ENCODE assay signal across 37 cellular contexts in genomic region chr2:128392207-128392606, GRCh38.
"Had no signal": no experiment of that assay in that cellular context is flagged by ENCODE, and none has a peak within 500 bp of the region (broad histone marks: within the 10 kb centered on the region; RNA-seq: fewer than 3 reads in every experiment).

No MANE protein-coding gene starts in this region.

- H3K4me3 ChIP-seq: adrenal gland, ascending aorta, breast epithelium, cardiac muscle cell, coronary artery, dorsolateral prefrontal cortex, gastrocnemius medialis, heart left ventricle had no signal

- DNase-seq: activated B cell treated with CpG ODN at 0.5 μM for 24 hours; activated CD4-positive, alpha-beta T cell treated with anti-CD3 and anti-CD28 coated beads for 48 hours; activated CD4-positive, alpha-beta T cell treated with anti-CD3 and anti-CD28 coated beads, Interleukin-2, amount 50 U/mL, for 1 hour; activated CD4-positive, alpha-beta T cell treated with anti-CD3 and anti-CD28 coated beads, Interleukin-2, amount 50 U/mL, for 48 hours; activated CD8-positive, alpha-beta memory T cell treated with anti-CD3 and anti-CD28 coated beads, Interleukin-2, amount 10 ng/mL, durations not matched to agents 7 days and 5 days; activated CD8-positive, alpha-beta T cell treated with anti-CD3 and anti-CD28 coated beads, Interleukin-2, amount 10 ng/mL, durations not matched to agents 7 days and 5 days; activated naive CD4-positive, alpha-beta T cell treated with anti-CD3 and anti-CD28 coated beads for 36 hours; activated naive CD8-positive, alpha-beta T cell treated with anti-CD3 and anti-CD28 coated beads for 36 hours; activated naive CD8-positive, alpha-beta T cell treated with anti-CD3 and anti-CD28 coated beads, Interleukin-2, amount 50 U/mL, for 24 hours; activated T-cell treated with anti-CD3 and anti-CD28 coated beads, Interleukin-2, amount 50 U/mL, for 1 hour; activated T-cell treated with anti-CD3 and anti-CD28 coated beads, Interleukin-2, amount 50 U/mL, for 48 hours; adrenal gland; amygdala; central memory CD4-positive, alpha-beta T cell; effector memory CD4-positive, alpha-beta T cell; endodermal cell; foreskin keratinocyte; gastrocnemius medialis; glutamatergic neuron; T-cell; T1000; WERI-Rb-1 had no signal

- H3K27me3 Mint-ChIP-seq: activated B cell treated with CpG ODN at 0.5 μM for 24 hours; activated naive CD4-positive, alpha-beta T cell treated with anti-CD3 and anti-CD28 coated beads, Interleukin-2, amount 50 U/mL, for 24 hours; activated naive CD8-positive, alpha-beta T cell treated with anti-CD3 and anti-CD28 coated beads for 36 hours; activated naive CD8-positive, alpha-beta T cell treated with anti-CD3 and anti-CD28 coated beads, Interleukin-2, amount 50 U/mL, for 24 hours; dendritic cell treated with granulocyte-macrophage colony-stimulating factor and Interleukin-4, amounts not matched to agents 40 ng/mL and 50 ng/mL, for 4 days had no signal

- H3K27ac ChIP-seq: adrenal gland, ascending aorta, breast epithelium, cardiac muscle cell, coronary artery, dorsolateral prefrontal cortex, gastrocnemius medialis, heart left ventricle, WERI-Rb-1 had no signal

- H3K9me3 Mint-ChIP-seq: activated B cell treated with CpG ODN at 0.5 μM for 24 hours; activated naive CD4-positive, alpha-beta T cell treated with anti-CD3 and anti-CD28 coated beads for 36 hours; activated naive CD4-positive, alpha-beta T cell treated with anti-CD3 and anti-CD28 coated beads, Interleukin-2, amount 50 U/mL, for 24 hours; activated naive CD8-positive, alpha-beta T cell treated with anti-CD3 and anti-CD28 coated beads for 36 hours; activated naive CD8-positive, alpha-beta T cell treated with anti-CD3 and anti-CD28 coated beads, Interleukin-2, amount 50 U/mL, for 24 hours; activated T-helper 1 cell treated with anti-CD3 and anti-CD28 coated beads, Interleukin-12 subunit alpha, Interleukin-12 subunit beta, Interleukin-2, Interleukin-4 antibody, amounts not matched to agents 30 ng/mL and 10 ng/mL and 1 ng/mL, durations not matched to agents 14 hours and 24 hours and 36 hours; activated T-helper 2 cell treated with anti-CD3 and anti-CD28 coated beads, Interferon-gamma antibody, Interleukin-2, Interleukin-4, amounts not matched to agents 10 μg/mL and 5 μg/mL and 100 μg/mL, durations not matched to agents 14 hours and 24 hours and 36 hours; dendritic cell treated with granulocyte-macrophage colony-stimulating factor and Interleukin-4, amounts not matched to agents 40 ng/mL and 50 ng/mL, for 4 days; endodermal cell; T-cell; T-helper 1 cell treated with Interleukin-12 subunit alpha and Interleukin-12 subunit beta and Interleukin-4 antibody, amounts not matched to agents 30 μg/mL and 1 μg/mL, for 36 hours; T-helper 2 cell treated with Interferon-gamma antibody and Interleukin-4, amounts not matched to agents 5 μg/mL and 100 μg/mL, for 36 hours had no signal

- H3K4me1 ChIP-seq: adrenal gland, breast epithelium, gastrocnemius medialis had no signal

- H3K4me1 Mint-ChIP-seq: activated B cell treated with CpG ODN at 0.5 μM for 24 hours; activated CD8-positive, alpha-beta memory T cell treated with anti-CD3 and anti-CD28 coated beads, Interleukin-2, amount 10 ng/mL, durations not matched to agents 7 days and 5 days; activated naive CD4-positive, alpha-beta T cell treated with anti-CD3 and anti-CD28 coated beads, Interleukin-2, amount 50 U/mL, for 24 hours; activated naive CD8-positive, alpha-beta T cell treated with anti-CD3 and anti-CD28 coated beads for 36 hours; activated naive CD8-positive, alpha-beta T cell treated with anti-CD3 and anti-CD28 coated beads, Interleukin-2, amount 50 U/mL, for 24 hours; T-cell had no signal

- H3K36me3 ChIP-seq: adrenal gland, ascending aorta, breast epithelium, cardiac muscle cell, gastrocnemius medialis, heart left ventricle, WERI-Rb-1 had no signal

- H3K36me3 Mint-ChIP-seq: activated CD8-positive, alpha-beta memory T cell treated with anti-CD3 and anti-CD28 coated beads, Interleukin-2, amount 10 ng/mL, durations not matched to agents 7 days and 5 days; activated naive CD4-positive, alpha-beta T cell treated with anti-CD3 and anti-CD28 coated beads, Interleukin-2, amount 50 U/mL, for 24 hours; activated naive CD8-positive, alpha-beta T cell treated with anti-CD3 and anti-CD28 coated beads for 36 hours; brain; T-cell had no signal

- H3K27ac Mint-ChIP-seq: activated B cell treated with CpG ODN at 0.5 μM for 24 hours; activated CD8-positive, alpha-beta memory T cell treated with anti-CD3 and anti-CD28 coated beads, Interleukin-2, amount 10 ng/mL, durations not matched to agents 7 days and 5 days; activated CD8-positive, alpha-beta T cell treated with anti-CD3 and anti-CD28 coated beads, Interleukin-2, amount 10 ng/mL, durations not matched to agents 7 days and 5 days; activated naive CD4-positive, alpha-beta T cell treated with anti-CD3 and anti-CD28 coated beads for 36 hours; activated naive CD4-positive, alpha-beta T cell treated with anti-CD3 and anti-CD28 coated beads, Interleukin-2, amount 50 U/mL, for 24 hours; activated naive CD8-positive, alpha-beta T cell treated with anti-CD3 and anti-CD28 coated beads for 36 hours; activated naive CD8-positive, alpha-beta T cell treated with anti-CD3 and anti-CD28 coated beads, Interleukin-2, amount 50 U/mL, for 24 hours; activated T-helper 1 cell treated with anti-CD3 and anti-CD28 coated beads, Interleukin-12 subunit alpha, Interleukin-12 subunit beta, Interleukin-2, Interleukin-4 antibody, amounts not matched to agents 30 ng/mL and 10 ng/mL and 1 ng/mL, durations not matched to agents 14 hours and 24 hours and 36 hours; activated T-helper 2 cell treated with anti-CD3 and anti-CD28 coated beads, Interferon-gamma antibody, Interleukin-2, Interleukin-4, amounts not matched to agents 10 μg/mL and 5 μg/mL and 100 μg/mL, durations not matched to agents 14 hours and 24 hours and 36 hours; dendritic cell treated with granulocyte-macrophage colony-stimulating factor and Interleukin-4, amounts not matched to agents 40 ng/mL and 50 ng/mL, for 4 days; endodermal cell; T-cell; T-helper 1 cell treated with Interleukin-12 subunit alpha and Interleukin-12 subunit beta and Interleukin-4 antibody, amounts not matched to agents 30 μg/mL and 1 μg/mL, for 36 hours; T-helper 2 cell treated with Interferon-gamma antibody and Interleukin-4, amounts not matched to agents 5 μg/mL and 100 μg/mL, for 36 hours had no signal

- H3K4me3 Mint-ChIP-seq: activated B cell treated with CpG ODN at 0.5 μM for 24 hours; activated CD8-positive, alpha-beta memory T cell treated with anti-CD3 and anti-CD28 coated beads, Interleukin-2, amount 10 ng/mL, durations not matched to agents 7 days and 5 days; activated CD8-positive, alpha-beta T cell treated with anti-CD3 and anti-CD28 coated beads, Interleukin-2, amount 10 ng/mL, durations not matched to agents 7 days and 5 days; activated naive CD4-positive, alpha-beta T cell treated with anti-CD3 and anti-CD28 coated beads for 36 hours; activated naive CD4-positive, alpha-beta T cell treated with anti-CD3 and anti-CD28 coated beads, Interleukin-2, amount 50 U/mL, for 24 hours; activated naive CD8-positive, alpha-beta T cell treated with anti-CD3 and anti-CD28 coated beads for 36 hours; activated naive CD8-positive, alpha-beta T cell treated with anti-CD3 and anti-CD28 coated beads, Interleukin-2, amount 50 U/mL, for 24 hours; activated T-helper 1 cell treated with anti-CD3 and anti-CD28 coated beads, Interleukin-12 subunit alpha, Interleukin-12 subunit beta, Interleukin-2, Interleukin-4 antibody, amounts not matched to agents 30 ng/mL and 10 ng/mL and 1 ng/mL, durations not matched to agents 14 hours and 24 hours and 36 hours; brain; dendritic cell treated with granulocyte-macrophage colony-stimulating factor and Interleukin-4, amounts not matched to agents 40 ng/mL and 50 ng/mL, for 4 days; endodermal cell; T-cell; T-helper 1 cell treated with Interleukin-12 subunit alpha and Interleukin-12 subunit beta and Interleukin-4 antibody, amounts not matched to agents 30 μg/mL and 1 μg/mL, for 36 hours; T-helper 2 cell treated with Interferon-gamma antibody and Interleukin-4, amounts not matched to agents 5 μg/mL and 100 μg/mL, for 36 hours had no signal

- H3K27me3 ChIP-seq: adrenal gland, ascending aorta, breast epithelium, cardiac muscle cell, dorsolateral prefrontal cortex, foreskin keratinocyte, gastrocnemius medialis, heart left ventricle had no signal

- ATAC-seq: activated CD4-positive, CD25-positive, alpha-beta regulatory T cell treated with anti-CD3 and anti-CD28 coated beads, Interleukin-2, amount 50 U/mL, for 24 hours; activated CD8-positive, alpha-beta memory T cell treated with anti-CD3 and anti-CD28 coated beads, Interleukin-2, amount 10 ng/mL, durations not matched to agents 7 days and 5 days; activated CD8-positive, alpha-beta T cell treated with anti-CD3 and anti-CD28 coated beads, Interleukin-2, amount 10 ng/mL, durations not matched to agents 7 days and 5 days; activated naive CD8-positive, alpha-beta T cell treated with anti-CD3 and anti-CD28 coated beads, Interleukin-2, amount 50 U/mL, for 24 hours; esophagus mucosa; gastrocnemius medialis; heart left ventricle; T-cell had no signal

- H3K9me3 ChIP-seq: adrenal gland, ascending aorta, breast epithelium, gastrocnemius medialis, heart left ventricle had no signal
